ENCODE assay signal across 18 cellular contexts in genomic region chr15:38374024-38374423, GRCh38.
DNase-seq lines count a peak whose midpoint lies in the region; ATAC-seq and TF ChIP-seq lines count a peak whose summit lies in the region.
"Had no signal": no experiment of that assay in that cellular context is flagged by ENCODE, and none has a peak within 500 bp of the region (broad histone marks: within the 10 kb centered on the region; RNA-seq: fewer than 3 reads in every experiment).

No MANE protein-coding gene starts in this region.

- DNase-seq in heart right ventricle (peak in 1 of 2 donors; percentile 41), Right ventricle myocardium inferior (ENCODE audit: missing footprints) (no peak), fibroblast of mammary gland (ENCODE audit: low read depth) (peak; percentile 28), myocyte (ENCODE audit: low read depth) (peak; percentile 10), NCI-H2107 treated with DMSO at 0.1 percent for 48 hours (lab: John Stamatoyannopoulos, UW; ENCODE audit: unreplicated experiment) (no peak)
- DNase-seq: CD8-positive, alpha-beta memory T cell; COR-L47; DMS 273 treated with DMSO at 0.1 percent for 48 hours; DMS53; DND-41; GOT3; H7; HFFc6 had no signal

- no peaks in the 10 kb centered on the region for H3K9me3 ChIP-seq in heart right ventricle
- H3K9me3 ChIP-seq: BLaER1 treated with 17β-estradiol and CSF1 and Interleukin-3, amounts not matched to agents 10 nM and 100 nM had no signal

- peaks cover 4 to 54% (median 33%) of the 10 kb centered on the region in 9 donors for H3K4me1 ChIP-seq in heart right ventricle

- peak in 6 of 8 donors; percentile 22 to 57 (median 44) for ATAC-seq in heart right ventricle
- ATAC-seq in Right ventricle myocardium inferior = no peak
- ATAC-seq in GM18858 (IDR thresholded peaks at IDR 0.05; ENCODE audit: unreplicated experiment) = no peak
- ATAC-seq: GM12878, HCT116 had no signal

- no peaks in the 10 kb centered on the region for H3K36me3 ChIP-seq in heart right ventricle

- no peaks in the 10 kb centered on the region for H3K27me3 ChIP-seq in heart right ventricle
- H3K27me3 ChIP-seq: BLaER1 treated with 17β-estradiol and CSF1 and Interleukin-3, amounts not matched to agents 10 nM and 100 nM had no signal

- peak overlapping the region in 6 of 10 donors; percentile 10 to 80 (median 68) for H3K27ac ChIP-seq in heart right ventricle
- H3K27ac ChIP-seq: BLaER1 treated with 17β-estradiol and CSF1 and Interleukin-3, amounts not matched to agents 10 nM and 100 nM; HL-60 had no signal

- intact Hi-C loops in heart right ventricle (cut with DNase I) (loop anchor here in 1 of 10 donors (10.0 kb wide), 1 partner anchor 299 kb away; no protein-coding TSS in a partner anchor), Right ventricle myocardium inferior (cut with DNase I) (no loop called here)

- TF ChIP-seq CTCF in heart right ventricle (IDR thresholded peaks at IDR 0.05) (no peak), fibroblast of mammary gland (conservative IDR thresholded peaks at IDR 0.05; ENCODE audit: control insufficient read depth, insufficient read depth, low read depth, low read length) (no peak)

- no peak overlapping the region for H3K4me3 ChIP-seq in heart right ventricle
- H3K4me3 ChIP-seq in fibroblast of mammary gland (ENCODE audit: control insufficient read depth, low read depth, low read length) = no peak overlapping the region
- H3K4me3 ChIP-seq: BLaER1 treated with 17β-estradiol and CSF1 and Interleukin-3, amounts not matched to agents 10 nM and 100 nM; GM12878 had no signal

Comparison
In these comparisons a context has a peak if more than half of its experiments do, and no peak if none do; other contexts are left out.
1. ATAC-seq: peak in heart right ventricle (6 of 8); none in Right ventricle myocardium inferior (single experiment) and GM18858 (single experiment).
2. DNase-seq: peak in fibroblast of mammary gland (single experiment) and myocyte (single experiment); none in Right ventricle myocardium inferior (single experiment) and NCI-H2107 treated with DMSO at 0.1 percent for 48 hours (single experiment).